Comparison of ENCODE assay signal across 10 cellular contexts in the genomic region with DNA sequence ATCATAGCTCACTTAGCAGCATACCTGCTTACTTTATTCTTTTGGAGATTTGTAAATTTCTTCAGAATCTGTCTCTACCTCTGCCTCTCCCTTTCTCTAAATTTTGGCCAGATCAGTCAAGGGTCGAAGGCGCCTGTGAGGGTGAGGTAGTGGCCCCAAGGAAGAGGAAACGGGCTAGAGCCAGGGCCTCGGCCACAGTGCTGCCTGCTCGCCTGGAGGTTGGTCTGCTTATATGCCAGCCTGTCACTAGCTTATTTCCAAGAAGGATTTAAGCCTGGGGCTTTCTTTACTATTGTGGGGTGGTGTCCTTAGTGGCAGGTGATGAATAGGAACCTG. TPM values are rescaled to one million over a fixed set of nuclear protein-coding genes. Genes with fewer than 3 reads are reported as not detected.
DNase-seq lines count a peak whose midpoint lies in the region; ATAC-seq and TF ChIP-seq lines count a peak whose summit lies in the region.
"Had no signal": no experiment of that assay in that cellular context is flagged by ENCODE, and none has a peak within 500 bp of the region (broad histone marks: within the 10 kb centered on the region; RNA-seq: fewer than 3 reads in every experiment).

No MANE protein-coding gene starts in this region.

- no TSS peak for BruUV-seq in Panc1 (replicated peaks; lab: Mats Ljungman, UMichigan)

- TF ChIP-seq EP300 in gastroesophageal sphincter (IDR thresholded peaks at IDR 0.05), result no peak

- peak overlapping the region; percentile 75 for H3K4me3 Mint-ChIP-seq in glutamatergic neuron (ENCODE audit: unreplicated experiment)

- 40 to 86% methylated on average over 1 to 5 of the region's 5 CpGs for WGBS in gastroesophageal sphincter (ENCODE audit: low coverage in 1 of 2), 2 donors

- no peak for DNase-seq in Panc1 (ENCODE audit: low read depth, low spot score)
- DNase-seq in glutamatergic neuron, result no peak
- DNase-seq in NCI-H82 (lab: John Stamatoyannopoulos, UW), result no peak
- no peak for DNase-seq in activated effector memory CD4-positive, alpha-beta T cell treated with anti-CD3 and anti-CD28 coated beads, Interleukin-2, amount 50 U/mL, for 16 hours

- ATAC-seq in GM21367 (IDR thresholded peaks at IDR 0.05; ENCODE audit: unreplicated experiment) (peak; percentile 4), Panc1 (peak; percentile 61; the same call in 1 of the 2 replicates), gastroesophageal sphincter (no peak), HG02885 (IDR thresholded peaks at IDR 0.05; ENCODE audit: poor library complexity, unreplicated experiment) (no peak)

- peaks cover 3% of the 10 kb centered on the region for H3K27me3 Mint-ChIP-seq in glutamatergic neuron (ENCODE audit: unreplicated experiment)

- in situ Hi-C loops in Panc1 (cut with HindIII; ENCODE audit: low pct_unique_long_range_greater_than_20kb, low sequenced_read_pairs), result no loop called here

- H3K4me3 ChIP-seq in BLaER1 (no peak overlapping the region), Panc1 (ENCODE audit: low read depth in 2 of 2, low read length in 2 of 2) (no peak overlapping the region), gastroesophageal sphincter (no peak overlapping the region)

- H3K9ac ChIP-seq in BLaER1, result no peak overlapping the region

- intact Hi-C loops in Panc1 (cut with micrococcal nuclease; ENCODE audit: unreplicated experiment), result loop anchor here (2.0 kb wide), 1 partner anchor 66 kb away; no protein-coding TSS in a partner anchor

- H3K9me3 Mint-ChIP-seq in glutamatergic neuron (ENCODE audit: unreplicated experiment), result peaks cover 2% of the 10 kb centered on the region

- H3K27ac ChIP-seq in BLaER1 (no peak overlapping the region), Panc1 (ENCODE audit: low read length) (no peak overlapping the region; the same call in 1 of the 2 replicates), gastroesophageal sphincter (no peak overlapping the region)
- H3K27ac ChIP-seq: esophagus muscularis mucosa had no signal

- H3K9me3 ChIP-seq in BLaER1 (no peaks in the 10 kb centered on the region), Panc1 (ENCODE audit: control insufficient read depth, insufficient read depth, low read depth, low read length) (no peaks in the 10 kb centered on the region), gastroesophageal sphincter (no peaks in the 10 kb centered on the region)
- H3K9me3 ChIP-seq: esophagus muscularis mucosa had no signal

- TF ChIP-seq POLR2A in gastroesophageal sphincter (IDR thresholded peaks at IDR 0.05), result no peak

- peak overlapping the region; percentile 89; the same call in 1 of the 2 replicates for H3K4me2 ChIP-seq in BLaER1

- CTCF ChIA-PET in Panc1 (lab: Charles Lee), result interaction anchor here (0.6 to 2.0 kb wide), 8 partner anchors 8 to 560 kb away, joined by 3 to 11 read pairs (median 5); a partner anchor contains a TSS

- H3K36me3 ChIP-seq in BLaER1 (peaks cover 25% of the 10 kb centered on the region), Panc1 (ENCODE audit: control insufficient read depth, insufficient read depth, low read length) (no peaks in the 10 kb centered on the region), gastroesophageal sphincter (peaks cover 0 to 19% of the 10 kb centered on the region in 2 donors)

- no peak overlapping the region for H3K27ac Mint-ChIP-seq in glutamatergic neuron (ENCODE audit: unreplicated experiment)

- peaks cover 39% of the 10 kb centered on the region for H3K4me1 Mint-ChIP-seq in glutamatergic neuron (ENCODE audit: low read depth, unreplicated experiment)

- peaks cover 24% of the 10 kb centered on the region for H3K4me1 ChIP-seq in BLaER1
- H3K4me1 ChIP-seq in Panc1 (ENCODE audit: control insufficient read depth, insufficient read depth, low read length), result peaks cover 12% of the 10 kb centered on the region
- peaks cover 0 to 25% (median 9%) of the 10 kb centered on the region in 3 donors for H3K4me1 ChIP-seq in gastroesophageal sphincter

- peaks cover 95% of the 10 kb centered on the region for H4K20me1 ChIP-seq in BLaER1

- no peak for TF ChIP-seq CTCF in Panc1 (IDR thresholded peaks at IDR 0.05)
- no peak for TF ChIP-seq CTCF in glutamatergic neuron (IDR thresholded peaks at IDR 0.05; ENCODE audit: partially characterized antibody, unreplicated experiment)
- no peak for TF ChIP-seq CTCF in gastroesophageal sphincter (IDR thresholded peaks at IDR 0.05)

- POLR2A ChIA-PET in Panc1 (lab: Charles Lee), result interaction anchor here (1.0 kb wide), 1 partner anchor 64 kb away, joined by 3 read pairs; a partner anchor contains a TSS

- no peaks in the 10 kb centered on the region for H3K27me3 ChIP-seq in BLaER1
- no peaks in the 10 kb centered on the region for H3K27me3 ChIP-seq in Panc1 (ENCODE audit: control insufficient read depth, insufficient read depth, low read length)
- H3K27me3 ChIP-seq in gastroesophageal sphincter, result no peaks in the 10 kb centered on the region
- H3K27me3 ChIP-seq: esophagus muscularis mucosa had no signal

- H3K36me3 Mint-ChIP-seq in glutamatergic neuron (ENCODE audit: unreplicated experiment), result no peaks in the 10 kb centered on the region

RNA-seq across cellular contexts. Expression of a gene that starts 19.6 kb away (rescaled TPM):
- 36.0 TPM for total RNA-seq in Panc1 (2021; ENCODE audit: unreplicated experiment)
- polyA plus RNA-seq in Panc1 (2012; ENCODE audit: insufficient read length), result 47.5 TPM
- total RNA-seq in glutamatergic neuron (ENCODE audit: unreplicated experiment), result 25.8 TPM
- total RNA-seq in gastroesophageal sphincter, result 10 to 100 TPM; 10.1 to 22.7 (median 15.1) TPM

RNA-seq across cellular contexts. Expression of a gene that starts 22.1 kb away (rescaled TPM):
- 68.1 TPM for total RNA-seq in Panc1 (2021; ENCODE audit: unreplicated experiment)
- 53.3 TPM for polyA plus RNA-seq in Panc1 (2012; ENCODE audit: insufficient read length)
- 38.0 TPM for total RNA-seq in glutamatergic neuron (ENCODE audit: unreplicated experiment)
- 10 to 100 TPM; 20.2 to 32.3 (median 29.3) TPM for total RNA-seq in gastroesophageal sphincter

RNA-seq across cellular contexts. Expression of a gene that starts 44.6 kb away (rescaled TPM):
- total RNA-seq in Panc1 (2021; ENCODE audit: unreplicated experiment) (0.41 TPM), glutamatergic neuron (ENCODE audit: unreplicated experiment) (0.59 TPM), gastroesophageal sphincter (not detected)
- not detected for polyA plus RNA-seq in Panc1 (2012; ENCODE audit: insufficient read length)
- total RNA-seq: mesenteric fat pad had no signal

Comparison
In these comparisons a context has a peak if more than half of its experiments do, and no peak if none do; other contexts are left out.
1. ATAC-seq: peak in GM21367 (single experiment) and Panc1 (single experiment); none in gastroesophageal sphincter (single experiment) and HG02885 (single experiment).